Comparison of ENCODE assay signal across 32 cellular contexts in the genomic region with DNA sequence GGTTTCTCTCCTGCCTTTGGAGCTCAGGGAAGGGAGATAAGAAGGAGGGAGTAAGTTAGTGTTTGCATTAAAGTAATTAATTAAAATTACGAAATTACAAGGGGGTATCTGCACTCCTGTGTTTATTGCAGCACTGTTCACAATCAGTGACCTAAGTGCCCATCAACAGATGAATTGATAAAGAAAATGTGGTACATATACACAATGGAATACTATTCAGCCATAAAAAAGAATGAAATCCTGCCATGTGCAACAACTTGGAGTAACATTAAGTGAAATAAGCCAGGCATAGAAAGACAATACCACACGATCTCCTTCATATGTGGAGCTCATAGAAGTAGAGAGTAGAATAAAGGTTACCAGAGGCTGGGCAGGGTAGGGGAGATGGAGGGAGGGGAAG.
"Had no signal": no experiment of that assay in that cellular context is flagged by ENCODE, and none has a peak within 500 bp of the region (broad histone marks: within the 10 kb centered on the region; RNA-seq: fewer than 3 reads in every experiment).

No MANE protein-coding gene starts in this region.

- H3K27ac ChIP-seq: KMS-11 had no signal

- H3K9ac ChIP-seq: KMS-11 had no signal

- H3K4me2 ChIP-seq: KMS-11 had no signal

- H3K27me3 ChIP-seq: MG63 had no signal

- H3K4me3 ChIP-seq: MG63 had no signal

- DNase-seq: Karpas-422, Kasumi-1, MG63, MM.1S, MV-4-11, NCI-H1048, NCI-H1092, NCI-H1092 treated with DMSO at 0.1 percent for 48 hours, NCI-H1105, NCI-H1105 treated with DMSO at 0.1 percent for 48 hours, NCI-H1417 treated with DMSO at 0.1 percent for 48 hours, NCI-H1436, NCI-H1436 treated with DMSO at 0.1 percent for 48 hours, NCI-H1694, NCI-H1694 treated with DMSO at 0.1 percent for 48 hours, NCI-H187, NCI-H187 treated with DMSO at 0.1 percent for 48 hours, NCI-H2029, NCI-H2029 treated with DMSO at 0.1 percent for 48 hours, NCI-H2081, NCI-H2081 treated with DMSO at 0.1 percent for 48 hours, NCI-H2107, NCI-H2171, NCI-H2171 treated with DMSO at 0.1 percent for 48 hours, NCI-H2227 treated with DMSO at 0.1 percent for 48 hours, NCI-H226, NCI-H345, NCI-H446, NCI-H446 treated with DMSO at 0.1 percent for 48 hours, NCI-H510A, NCI-H510A treated with DMSO at 0.1 percent for 48 hours had no signal

- H3K9me3 ChIP-seq: MG63 had no signal

- H3K36me3 ChIP-seq: MG63 had no signal
